In genomic region chr1:13814131-13814530, GRCh38 we compare ENCODE assay signal across 24 cellular contexts.
"Had no signal": no experiment of that assay in that cellular context is flagged by ENCODE, and none has a peak within 500 bp of the region (broad histone marks: within the 10 kb centered on the region; RNA-seq: fewer than 3 reads in every experiment).

No MANE protein-coding gene starts in this region.

- ATAC-seq: activated naive CD8-positive, alpha-beta T cell treated with anti-CD3 and anti-CD28 coated beads, Interleukin-2, amount 50 U/mL, for 24 hours had no signal

- H3K9me3 Mint-ChIP-seq: activated CD4-positive, alpha-beta T cell treated with anti-CD3 and anti-CD28 coated beads, Interleukin-2, amount 10 ng/mL, durations not matched to agents 24 days and 14 days; activated CD8-positive, alpha-beta T cell treated with anti-CD3 and anti-CD28 coated beads for 36 hours; activated naive CD4-positive, alpha-beta T cell treated with anti-CD3 and anti-CD28 coated beads for 36 hours; activated naive CD8-positive, alpha-beta T cell treated with anti-CD3 and anti-CD28 coated beads, Interleukin-2, amount 50 U/mL, for 24 hours; activated T-cell treated with anti-CD3 and anti-CD28 coated beads, Interleukin-2, amount 50 U/mL, for 72 hours; activated T-helper 17 cell treated with anti-CD3 and anti-CD28 coated beads, Interleukin-2, amount 50 U/mL, for 72 hours; T-helper 2 cell treated with Interferon-gamma antibody and Interleukin-4, amounts not matched to agents 5 μg/mL and 100 μg/mL, for 36 hours had no signal

- H3K4me1 ChIP-seq: SJCRH30 had no signal

- H3K27me3 ChIP-seq: brain microvascular endothelial cell, SJCRH30 had no signal

- H3K27ac Mint-ChIP-seq: activated CD4-positive, alpha-beta T cell treated with anti-CD3 and anti-CD28 coated beads, Interleukin-2, amount 10 ng/mL, durations not matched to agents 24 days and 14 days; activated CD8-positive, alpha-beta T cell treated with anti-CD3 and anti-CD28 coated beads for 36 hours; activated naive CD4-positive, alpha-beta T cell treated with anti-CD3 and anti-CD28 coated beads for 36 hours; activated naive CD8-positive, alpha-beta T cell; activated naive CD8-positive, alpha-beta T cell treated with anti-CD3 and anti-CD28 coated beads, Interleukin-2, amount 50 U/mL, for 24 hours; activated T-cell treated with anti-CD3 and anti-CD28 coated beads, Interleukin-2, amount 50 U/mL, for 72 hours; activated T-helper 17 cell treated with anti-CD3 and anti-CD28 coated beads, Interleukin-2, amount 50 U/mL, for 72 hours; T-helper 2 cell treated with Interferon-gamma antibody and Interleukin-4, amounts not matched to agents 5 μg/mL and 100 μg/mL, for 36 hours had no signal

- H3K4me3 Mint-ChIP-seq: activated CD4-positive, alpha-beta T cell treated with anti-CD3 and anti-CD28 coated beads, Interleukin-2, amount 10 ng/mL, durations not matched to agents 24 days and 14 days; activated CD8-positive, alpha-beta T cell treated with anti-CD3 and anti-CD28 coated beads for 36 hours; activated naive CD4-positive, alpha-beta T cell treated with anti-CD3 and anti-CD28 coated beads for 36 hours; activated naive CD8-positive, alpha-beta T cell; activated naive CD8-positive, alpha-beta T cell treated with anti-CD3 and anti-CD28 coated beads, Interleukin-2, amount 50 U/mL, for 24 hours; activated T-cell treated with anti-CD3 and anti-CD28 coated beads, Interleukin-2, amount 50 U/mL, for 72 hours; activated T-helper 17 cell treated with anti-CD3 and anti-CD28 coated beads, Interleukin-2, amount 50 U/mL, for 72 hours; T-helper 2 cell treated with Interferon-gamma antibody and Interleukin-4, amounts not matched to agents 5 μg/mL and 100 μg/mL, for 36 hours had no signal

- H3K4me3 ChIP-seq: SJCRH30, SK-N-MC had no signal

- H3K27me3 Mint-ChIP-seq: activated CD4-positive, alpha-beta T cell treated with anti-CD3 and anti-CD28 coated beads, Interleukin-2, amount 10 ng/mL, durations not matched to agents 24 days and 14 days; activated CD8-positive, alpha-beta T cell treated with anti-CD3 and anti-CD28 coated beads for 36 hours; activated naive CD8-positive, alpha-beta T cell; activated naive CD8-positive, alpha-beta T cell treated with anti-CD3 and anti-CD28 coated beads, Interleukin-2, amount 50 U/mL, for 24 hours; activated T-helper 17 cell treated with anti-CD3 and anti-CD28 coated beads, Interleukin-2, amount 50 U/mL, for 72 hours had no signal

- H3K36me3 ChIP-seq: brain microvascular endothelial cell, SJCRH30 had no signal

- H3K9me3 ChIP-seq: SJCRH30 had no signal

- H3K27ac ChIP-seq: brain microvascular endothelial cell, KMS-11, SJCRH30, SK-N-MC had no signal

- DNase-seq: amniotic stem cell; brain microvascular endothelial cell; MM.1S; MV-4-11; NCI-H1092; NCI-H1436 treated with DMSO at 0.1 percent for 48 hours; NCI-H1694 treated with DMSO at 0.1 percent for 48 hours; NCI-H2029; NCI-H2171; NCI-H510A; NCI-H748 treated with DMSO at 0.1 percent for 48 hours; NK-92 treated with Interleukin-12 subunit alpha and Interleukin-12 subunit beta, amount 100 ng/mL, for 24 hours; SHP77; SJCRH30 had no signal

- H3K36me3 Mint-ChIP-seq: activated naive CD8-positive, alpha-beta T cell had no signal
